ENCODE assay signal across 9 cellular contexts in genomic region chr12:19402743-19403400, GRCh38.
DNase-seq lines count a peak whose midpoint lies in the region; ATAC-seq and TF ChIP-seq lines count a peak whose summit lies in the region.
"Had no signal": no experiment of that assay in that cellular context is flagged by ENCODE, and none has a peak within 500 bp of the region (broad histone marks: within the 10 kb centered on the region; RNA-seq: fewer than 3 reads in every experiment).

No MANE protein-coding gene starts in this region.

- peak overlapping the region in 2 of 3 experiments; percentile 54 to 67 for H3K27ac Mint-ChIP-seq in nephron

- no peaks in the 10 kb centered on the region for H3K36me3 Mint-ChIP-seq in nephron (ENCODE audit: low read depth)

- H3K4me3 Mint-ChIP-seq in nephron: no peak overlapping the region

- H3K4me1 Mint-ChIP-seq in nephron: peaks cover 25% of the 10 kb centered on the region

- no peaks in the 10 kb centered on the region for H3K27me3 Mint-ChIP-seq in nephron (ENCODE audit: low read depth)

- H3K9me3 Mint-ChIP-seq in nephron: no peaks in the 10 kb centered on the region

- DNase-seq in COLO668 (lab: John Stamatoyannopoulos, UW; ENCODE audit: unreplicated experiment): peak; percentile 8
- peak; percentile 36 for DNase-seq in NCI-H446 treated with DMSO at 0.1 percent for 48 hours (lab: John Stamatoyannopoulos, UW)
- DNase-seq in fibroblast of gingiva (ENCODE audit: low read depth): peak; percentile 30
- no peak for DNase-seq in 8988T
- DNase-seq: NK-92 treated with Interleukin-12 subunit alpha and Interleukin-12 subunit beta, amount 100 ng/mL, for 24 hours had no signal

- no peak for TF ChIP-seq CTCF in nephron (IDR thresholded peaks at IDR 0.05; ENCODE audit: unreplicated experiment in 3 of 3)

- ATAC-seq in HG02588 (IDR thresholded peaks at IDR 0.05; ENCODE audit: unreplicated experiment) (no peak), HG02885 (IDR thresholded peaks at IDR 0.05; ENCODE audit: poor library complexity, unreplicated experiment) (no peak), HG03196 (IDR thresholded peaks at IDR 0.05; ENCODE audit: unreplicated experiment) (no peak)
